ENCODE assay signal across 16 cellular contexts in the genomic region with DNA sequence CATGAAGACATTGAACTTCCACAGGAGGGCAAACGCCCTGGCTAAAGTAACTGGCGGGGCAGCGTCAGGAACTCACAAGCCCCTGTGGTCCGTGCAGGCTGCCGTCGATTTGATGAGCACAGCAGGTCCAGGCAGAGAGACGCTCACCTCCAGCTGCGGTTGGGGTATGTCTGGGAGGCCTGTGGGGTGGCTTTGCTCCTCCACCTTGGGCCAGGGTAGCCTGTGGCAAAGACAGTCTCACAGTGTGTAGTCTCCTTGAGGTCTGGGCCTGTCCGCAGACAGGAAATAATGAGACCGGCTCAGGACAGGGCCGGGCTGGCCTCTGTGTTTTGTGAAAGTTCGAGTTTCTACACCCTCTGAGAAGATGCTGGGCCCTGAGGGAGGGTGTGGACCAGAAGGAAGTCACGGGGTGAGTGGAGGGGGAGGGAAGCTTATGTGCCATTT.
DNase-seq lines count a peak whose midpoint lies in the region; ATAC-seq and TF ChIP-seq lines count a peak whose summit lies in the region.
"Had no signal": no experiment of that assay in that cellular context is flagged by ENCODE, and none has a peak within 500 bp of the region (broad histone marks: within the 10 kb centered on the region; RNA-seq: fewer than 3 reads in every experiment).

No MANE protein-coding gene starts in this region.

- TF ChIP-seq CTCF in Peyer's patch (IDR thresholded peaks at IDR 0.05) = no peak
- TF ChIP-seq CTCF in lower leg skin (IDR thresholded peaks at IDR 0.05) = no peak
- no peak for TF ChIP-seq CTCF in progenitor cell of endocrine pancreas (IDR thresholded peaks at IDR 0.05; ENCODE audit: unreplicated experiment)

- H3K4me3 ChIP-seq in Peyer's patch (no peak overlapping the region), lower leg skin (ENCODE audit: low read depth, poor library complexity, severe bottlenecking) (no peak overlapping the region), subcutaneous abdominal adipose tissue (ENCODE audit: low read depth in 1 of 5, low read length in 5 of 5) (no peak overlapping the region)
- H3K4me3 ChIP-seq: PC-9 had no signal

- no peaks in the 10 kb centered on the region for H3K9me3 ChIP-seq in Peyer's patch
- no peaks in the 10 kb centered on the region for H3K9me3 ChIP-seq in subcutaneous abdominal adipose tissue (ENCODE audit: control insufficient read depth in 5 of 5, low read length in 5 of 5)

- H3K27ac Mint-ChIP-seq in progenitor cell of endocrine pancreas = no peak overlapping the region
- H3K27ac Mint-ChIP-seq: CD8-positive, alpha-beta T cell; stimulated activated naive B cell treated with anti-CD40 and anti-IgM and Interleukin-4, amounts not matched to agents 10 μg/mL and 1 μg/mL and 100 μg/mL, for 72 hours had no signal

- no peaks in the 10 kb centered on the region for H3K4me1 ChIP-seq in Peyer's patch
- peaks cover 0 to 39% (median 22%) of the 10 kb centered on the region in 5 donors for H3K4me1 ChIP-seq in subcutaneous abdominal adipose tissue (ENCODE audit: control insufficient read depth in 5 of 5, insufficient read depth in 5 of 5, low read length in 5 of 5)

- H3K9ac ChIP-seq in subcutaneous abdominal adipose tissue (ENCODE audit: low read length in 5 of 5) = no peak overlapping the region

- H3K36me3 Mint-ChIP-seq in progenitor cell of endocrine pancreas (ENCODE audit: insufficient read depth) = no peaks in the 10 kb centered on the region
- H3K36me3 Mint-ChIP-seq: CD8-positive, alpha-beta T cell; stimulated activated naive B cell treated with anti-CD40 and anti-IgM and Interleukin-4, amounts not matched to agents 10 μg/mL and 1 μg/mL and 100 μg/mL, for 72 hours had no signal

- DNase-seq in Peyer's patch (peak; percentile 17 to 56 (median 47)), ecto neural progenitor cell (ENCODE audit: low spot score) (peak; percentile 48), lower leg skin (ENCODE audit: low spot score in 2 of 2) (peak; percentile 83 to 91), NCI-H748 treated with DMSO at 0.1 percent for 48 hours (lab: John Stamatoyannopoulos, UW) (no peak), progenitor cell of endocrine pancreas (ENCODE audit: low spot score, unreplicated experiment) (no peak)
- DNase-seq: effector memory CD4-positive, alpha-beta T cell; foreskin melanocyte; H7; NCI-H1105; PC-9; stimulated activated CD4-positive, alpha-beta T cell treated with anti-CD3 and anti-CD28 coated beads, Interleukin-4, amount 100 ng/mL, for 4 hours; stimulated activated naive B cell treated with anti-CD40 and anti-IgM and Interleukin-4, amounts not matched to agents 10 μg/mL and 1 μg/mL and 100 μg/mL, for 72 hours had no signal

- H3K27me3 Mint-ChIP-seq in progenitor cell of endocrine pancreas = peaks cover 13% of the 10 kb centered on the region

- H3K9me3 Mint-ChIP-seq in progenitor cell of endocrine pancreas (ENCODE audit: low read depth) = no peaks in the 10 kb centered on the region

- intact Hi-C loops in lower leg skin (cut with DNase I; ENCODE audit: low total_unique reads) = no loop called here

- peaks cover 2% of the 10 kb centered on the region for H3K4me1 Mint-ChIP-seq in progenitor cell of endocrine pancreas (ENCODE audit: low read depth)

- WGBS in lower leg skin, 2 donors = 53 to 57% methylated on average over 13 of the region's 13 CpGs

- no peaks in the 10 kb centered on the region for H3K36me3 ChIP-seq in Peyer's patch
- H3K36me3 ChIP-seq in subcutaneous abdominal adipose tissue (ENCODE audit: control insufficient read depth in 5 of 5, insufficient read depth in 5 of 5, low read length in 5 of 5) = no peaks in the 10 kb centered on the region

- H3K27me3 ChIP-seq in Peyer's patch (no peaks in the 10 kb centered on the region), subcutaneous abdominal adipose tissue (ENCODE audit: control insufficient read depth in 5 of 5, insufficient read depth in 4 of 5, low read length in 5 of 5) (no peaks in the 10 kb centered on the region)

- H3K27ac ChIP-seq in Peyer's patch = no peak overlapping the region
- peak overlapping the region; percentile 52 for H3K27ac ChIP-seq in subcutaneous abdominal adipose tissue (ENCODE audit: low read depth, low read length)
- H3K27ac ChIP-seq: PC-9 had no signal

- TF ChIP-seq POLR2A in Peyer's patch (IDR thresholded peaks at IDR 0.05) (no peak), lower leg skin (IDR thresholded peaks at IDR 0.05) (no peak)

- ATAC-seq in GM18907 (IDR thresholded peaks at IDR 0.05; ENCODE audit: unreplicated experiment) (no peak), GM21447 (IDR thresholded peaks at IDR 0.05; ENCODE audit: unreplicated experiment) (no peak)
- ATAC-seq: CD8-positive, alpha-beta T cell; stimulated activated naive B cell treated with anti-CD40 and anti-IgM and Interleukin-4, amounts not matched to agents 10 μg/mL and 1 μg/mL and 100 μg/mL, for 72 hours had no signal

- H3K4me3 Mint-ChIP-seq in progenitor cell of endocrine pancreas (ENCODE audit: low read depth) = no peak overlapping the region
- H3K4me3 Mint-ChIP-seq: CD8-positive, alpha-beta T cell; stimulated activated naive B cell treated with anti-CD40 and anti-IgM and Interleukin-4, amounts not matched to agents 10 μg/mL and 1 μg/mL and 100 μg/mL, for 72 hours had no signal

Comparison
In these comparisons a context has a peak if more than half of its experiments do, and no peak if none do; other contexts are left out.
1. DNase-seq: peak in Peyer's patch (3 of 3), ecto neural progenitor cell (single experiment) and lower leg skin (2 of 2); none in NCI-H748 treated with DMSO at 0.1 percent for 48 hours (single experiment) and progenitor cell of endocrine pancreas (single experiment).